ENCODE assay signal across 10 cellular contexts in the genomic region with DNA sequence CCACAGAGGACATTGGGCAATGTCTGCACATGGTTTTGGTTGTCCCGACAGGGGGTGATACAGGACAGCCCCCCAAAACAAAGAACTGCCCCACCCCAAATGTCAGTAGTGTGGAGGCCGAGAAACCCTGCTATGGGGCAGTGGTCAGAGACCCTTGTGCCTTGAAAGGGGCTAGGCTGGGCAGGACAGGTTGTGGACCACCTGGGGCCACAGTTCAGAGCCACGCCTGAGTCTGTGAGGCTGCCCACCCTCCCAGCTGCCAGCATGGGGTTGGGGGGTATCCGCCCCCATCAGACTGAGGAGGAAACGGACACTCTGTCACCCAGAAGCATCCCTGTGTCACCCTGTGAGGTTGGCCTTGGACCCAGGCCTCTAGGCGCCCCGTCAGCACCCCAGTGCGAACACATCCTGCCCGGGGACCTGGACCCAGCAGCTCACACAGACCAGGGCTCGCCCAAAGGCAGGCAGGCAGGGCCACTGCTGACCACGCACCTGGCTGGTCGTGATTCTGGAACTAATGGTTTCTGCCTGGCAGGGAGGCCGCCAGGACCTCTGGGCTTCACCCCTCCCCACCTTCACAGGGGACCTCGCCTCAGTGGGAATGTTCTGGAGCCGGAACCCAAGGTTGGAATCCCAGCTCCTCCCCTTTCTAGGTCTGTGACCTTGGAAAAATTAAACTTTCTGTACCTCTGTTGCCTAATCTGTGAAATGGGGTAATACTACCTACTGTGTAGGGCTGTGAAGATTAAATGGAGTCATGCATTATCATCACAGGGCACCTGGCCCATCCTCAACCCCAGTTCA. TPM values are rescaled to one million over a fixed set of nuclear protein-coding genes. Genes with fewer than 3 reads are reported as not detected.
DNase-seq lines count a peak whose midpoint lies in the region; ATAC-seq and TF ChIP-seq lines count a peak whose summit lies in the region.
"Had no signal": no experiment of that assay in that cellular context is flagged by ENCODE, and none has a peak within 500 bp of the region (broad histone marks: within the 10 kb centered on the region; RNA-seq: fewer than 3 reads in every experiment).

No MANE protein-coding gene starts in this region.

- H3K9me3 ChIP-seq in subcutaneous abdominal adipose tissue (ENCODE audit: control insufficient read depth in 5 of 5, low read length in 5 of 5): peaks cover 0 to 2% (median 0%) of the 10 kb centered on the region in 5 donors

- DNase-seq in activated CD4-positive, alpha-beta T cell treated with anti-CD3 and anti-CD28 coated beads, Interleukin-2, amount 10 ng/mL, durations not matched to agents 24 days and 14 days: no peak
- DNase-seq in activated CD4-positive, alpha-beta T cell treated with anti-CD3 and anti-CD28 coated beads, Interleukin-2, amount 50 U/mL, for 48 hours: no peak
- DNase-seq in glutamatergic neuron (no peak), HCEC 1CT (no peak), NCI-H774 (lab: John Stamatoyannopoulos, UW) (no peak)
- DNase-seq: activated CD4-positive, alpha-beta T cell treated with anti-CD3 and anti-CD28 coated beads, Interleukin-2, amount 50 U/mL, for 1 hour; hippocampal formation had no signal

- H3K4me3 Mint-ChIP-seq in activated CD4-positive, alpha-beta T cell treated with anti-CD3 and anti-CD28 coated beads, Interleukin-2, amount 10 ng/mL, durations not matched to agents 24 days and 14 days: peak overlapping the region; percentile 85
- peak overlapping the region; percentile 97 for H3K4me3 Mint-ChIP-seq in glutamatergic neuron (ENCODE audit: unreplicated experiment)

- H3K9ac ChIP-seq in subcutaneous abdominal adipose tissue (ENCODE audit: low read length in 5 of 5): peak overlapping the region in 3 of 5 donors; percentile 70 to 88 (median 78)

- H3K27me3 ChIP-seq in subcutaneous abdominal adipose tissue (ENCODE audit: control insufficient read depth in 5 of 5, insufficient read depth in 4 of 5, low read length in 5 of 5): no peaks in the 10 kb centered on the region

- no peaks in the 10 kb centered on the region for H3K9me3 Mint-ChIP-seq in activated CD4-positive, alpha-beta T cell treated with anti-CD3 and anti-CD28 coated beads, Interleukin-2, amount 10 ng/mL, durations not matched to agents 24 days and 14 days
- peaks cover 7% of the 10 kb centered on the region for H3K9me3 Mint-ChIP-seq in glutamatergic neuron (ENCODE audit: unreplicated experiment)

- no peak for ATAC-seq in HG03432 (IDR thresholded peaks at IDR 0.05; ENCODE audit: unreplicated experiment)

- H3K27me3 Mint-ChIP-seq in activated CD4-positive, alpha-beta T cell treated with anti-CD3 and anti-CD28 coated beads, Interleukin-2, amount 10 ng/mL, durations not matched to agents 24 days and 14 days: no peaks in the 10 kb centered on the region
- H3K27me3 Mint-ChIP-seq in glutamatergic neuron (ENCODE audit: unreplicated experiment): peaks cover 3% of the 10 kb centered on the region

- peak overlapping the region; percentile 87 for H3K27ac Mint-ChIP-seq in activated CD4-positive, alpha-beta T cell treated with anti-CD3 and anti-CD28 coated beads, Interleukin-2, amount 10 ng/mL, durations not matched to agents 24 days and 14 days
- no peak overlapping the region for H3K27ac Mint-ChIP-seq in glutamatergic neuron (ENCODE audit: unreplicated experiment)

- H3K27ac ChIP-seq in subcutaneous abdominal adipose tissue (ENCODE audit: low read depth, low read length): no peak overlapping the region

- intact Hi-C loops in activated CD4-positive, alpha-beta T cell treated with anti-CD3 and anti-CD28 coated beads, Interleukin-2, amount 10 ng/mL, durations not matched to agents 24 days and 14 days (cut with micrococcal nuclease): loop anchor here (5.0 kb wide), 2 partner anchors 275 to 395 kb away; partner anchors contain the start of genes KLF15 and ZXDC

- TF ChIP-seq CTCF in WI38 (IDR thresholded peaks at IDR 0.05; ENCODE audit: low read depth, low read length) (no peak), glutamatergic neuron (IDR thresholded peaks at IDR 0.05; ENCODE audit: partially characterized antibody, unreplicated experiment) (no peak)

- H3K36me3 ChIP-seq in subcutaneous abdominal adipose tissue (ENCODE audit: control insufficient read depth in 5 of 5, insufficient read depth in 5 of 5, low read length in 5 of 5): no peaks in the 10 kb centered on the region

- no peaks in the 10 kb centered on the region for H3K36me3 Mint-ChIP-seq in activated CD4-positive, alpha-beta T cell treated with anti-CD3 and anti-CD28 coated beads, Interleukin-2, amount 10 ng/mL, durations not matched to agents 24 days and 14 days (ENCODE audit: low read depth)
- H3K36me3 Mint-ChIP-seq in glutamatergic neuron (ENCODE audit: unreplicated experiment): peaks cover 13% of the 10 kb centered on the region

- H3K4me3 ChIP-seq in WI38 (ENCODE audit: low read depth, low read length): peak overlapping the region; percentile 68
- peak overlapping the region in 3 of 5 donors; percentile 78 to 82 (median 78) for H3K4me3 ChIP-seq in subcutaneous abdominal adipose tissue (ENCODE audit: low read depth in 1 of 5, low read length in 5 of 5)

- peaks cover 15% of the 10 kb centered on the region for H3K4me1 Mint-ChIP-seq in activated CD4-positive, alpha-beta T cell treated with anti-CD3 and anti-CD28 coated beads, Interleukin-2, amount 10 ng/mL, durations not matched to agents 24 days and 14 days
- peaks cover 2% of the 10 kb centered on the region for H3K4me1 Mint-ChIP-seq in glutamatergic neuron (ENCODE audit: low read depth, unreplicated experiment)

- peaks cover 0 to 26% (median 22%) of the 10 kb centered on the region in 5 donors for H3K4me1 ChIP-seq in subcutaneous abdominal adipose tissue (ENCODE audit: control insufficient read depth in 5 of 5, insufficient read depth in 5 of 5, low read length in 5 of 5)

RNA-seq across cellular contexts. Expression of gene SLC41A3, which starts 1.4 kb away (rescaled TPM):
- total RNA-seq in activated CD4-positive, alpha-beta T cell treated with anti-CD3 and anti-CD28 coated beads, Interleukin-2, amount 10 ng/mL, durations not matched to agents 24 days and 14 days: 17.9 and 20.1 TPM in 2 replicates
- 38.6 TPM for total RNA-seq in glutamatergic neuron (ENCODE audit: unreplicated experiment)
